1 cellular context compared by ENCODE assay signal in genomic region chr1:92298573-92299476, GRCh38.
TF ChIP-seq lines count a peak whose summit lies in the region.

A gene with protein sequence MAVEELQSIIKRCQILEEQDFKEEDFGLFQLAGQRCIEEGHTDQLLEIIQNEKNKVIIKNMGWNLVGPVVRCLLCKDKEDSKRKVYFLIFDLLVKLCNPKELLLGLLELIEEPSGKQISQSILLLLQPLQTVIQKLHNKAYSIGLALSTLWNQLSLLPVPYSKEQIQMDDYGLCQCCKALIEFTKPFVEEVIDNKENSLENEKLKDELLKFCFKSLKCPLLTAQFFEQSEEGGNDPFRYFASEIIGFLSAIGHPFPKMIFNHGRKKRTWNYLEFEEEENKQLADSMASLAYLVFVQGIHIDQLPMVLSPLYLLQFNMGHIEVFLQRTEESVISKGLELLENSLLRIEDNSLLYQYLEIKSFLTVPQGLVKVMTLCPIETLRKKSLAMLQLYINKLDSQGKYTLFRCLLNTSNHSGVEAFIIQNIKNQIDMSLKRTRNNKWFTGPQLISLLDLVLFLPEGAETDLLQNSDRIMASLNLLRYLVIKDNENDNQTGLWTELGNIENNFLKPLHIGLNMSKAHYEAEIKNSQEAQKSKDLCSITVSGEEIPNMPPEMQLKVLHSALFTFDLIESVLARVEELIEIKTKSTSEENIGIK (minus strand): TSS chr1:92298987. CDS start chr1:92297999, 988 bp downstream.
Gene RPAP2, plus strand, starts transcription at chr1:92299059. Its CDS starts 15 bp downstream, at chr1:92299074.

TF ChIP-seq in HepG2, 621 proteins besides CTCF, POLR2A, EP300 and RAD21 (continued from another document and continues in another):
- TF ChIP-seq, protein P1, sequence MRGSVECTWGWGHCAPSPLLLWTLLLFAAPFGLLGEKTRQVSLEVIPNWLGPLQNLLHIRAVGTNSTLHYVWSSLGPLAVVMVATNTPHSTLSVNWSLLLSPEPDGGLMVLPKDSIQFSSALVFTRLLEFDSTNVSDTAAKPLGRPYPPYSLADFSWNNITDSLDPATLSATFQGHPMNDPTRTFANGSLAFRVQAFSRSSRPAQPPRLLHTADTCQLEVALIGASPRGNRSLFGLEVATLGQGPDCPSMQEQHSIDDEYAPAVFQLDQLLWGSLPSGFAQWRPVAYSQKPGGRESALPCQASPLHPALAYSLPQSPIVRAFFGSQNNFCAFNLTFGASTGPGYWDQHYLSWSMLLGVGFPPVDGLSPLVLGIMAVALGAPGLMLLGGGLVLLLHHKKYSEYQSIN (CRISPR knock-in tag; IDR thresholded peaks at IDR 0.05; ENCODE audit: borderline replicate concordance): no peak; the same call in 1 of the 2 replicates
- TF ChIP-seq ZNF652 (CRISPR knock-in tag; IDR thresholded peaks at IDR 0.05; ENCODE audit: borderline replicate concordance, low read depth) (no peak), ARID3A (IDR thresholded peaks at IDR 0.05; ENCODE audit: low read depth, low read length) (no peak), DR1 (CRISPR knock-in tag; IDR thresholded peaks at IDR 0.05) (peak; percentile 86), ZNF558 (CRISPR knock-in tag; IDR thresholded peaks at IDR 0.05; ENCODE audit: borderline replicate concordance) (no peak), BCLAF1 (IDR thresholded peaks at IDR 0.05) (no peak), ZNF30 (CRISPR knock-in tag; IDR thresholded peaks at IDR 0.05) (no peak), ZFAT (CRISPR knock-in tag; conservative IDR thresholded peaks at IDR 0.05) (no peak), GTF2F1 (IDR thresholded peaks at IDR 0.05; ENCODE audit: low read length) (no peak), KDM2A (CRISPR knock-in tag; IDR thresholded peaks at IDR 0.05; ENCODE audit: borderline replicate concordance, low read depth) (peak; percentile 76), SP140L (CRISPR knock-in tag; IDR thresholded peaks at IDR 0.05; ENCODE audit: borderline replicate concordance) (no peak), DRAP1 (CRISPR knock-in tag; IDR thresholded peaks at IDR 0.05) (peak; percentile 92), MLLT10 (CRISPR knock-in tag; IDR thresholded peaks at IDR 0.05) (no peak), PRMT3 (CRISPR knock-in tag; IDR thresholded peaks at IDR 0.05; ENCODE audit: borderline replicate concordance, low read depth) (no peak), ZSCAN20 (CRISPR knock-in tag; IDR thresholded peaks at IDR 0.05; ENCODE audit: borderline replicate concordance) (no peak), ZNF333 (CRISPR knock-in tag; IDR thresholded peaks at IDR 0.05; ENCODE audit: borderline replicate concordance) (no peak), HIVEP1 (CRISPR knock-in tag; IDR thresholded peaks at IDR 0.05) (peak; percentile 80), ZNF75D (CRISPR knock-in tag; IDR thresholded peaks at IDR 0.05; ENCODE audit: borderline replicate concordance) (no peak), ZNF672 (CRISPR knock-in tag; IDR thresholded peaks at IDR 0.05) (no peak), ZBTB38 (CRISPR knock-in tag; IDR thresholded peaks at IDR 0.05) (peak; percentile 51; the same call in 1 of the 2 replicates), TCF7L2 (IDR thresholded peaks at IDR 0.05; ENCODE audit: low read depth, low read length) (no peak), TEAD2 (CRISPR knock-in tag; IDR thresholded peaks at IDR 0.05) (no peak), ZFP41 (CRISPR knock-in tag; IDR thresholded peaks at IDR 0.05; ENCODE audit: borderline replicate concordance) (no peak), NR2F1 (CRISPR knock-in tag; IDR thresholded peaks at IDR 0.05) (no peak), HDAC2 (CRISPR knock-in tag; IDR thresholded peaks at IDR 0.05) (peak; percentile 28; the same call in 1 of the 2 replicates), THAP8 (CRISPR knock-in tag; IDR thresholded peaks at IDR 0.05; ENCODE audit: borderline replicate concordance) (no peak; the same call in 1 of the 2 replicates), ZNF616 (CRISPR knock-in tag; IDR thresholded peaks at IDR 0.05; ENCODE audit: low read depth) (no peak), ZNF17 (CRISPR knock-in tag; IDR thresholded peaks at IDR 0.05) (no peak), ARID5B (CRISPR knock-in tag; IDR thresholded peaks at IDR 0.05) (peak; percentile 35; the same call in 1 of the 2 replicates), ZC3H13 (CRISPR knock-in tag; IDR thresholded peaks at IDR 0.05) (0 out of 2 replicates have a peak, but pooled peaks have one; percentile 36), TARDBP (CRISPR knock-in tag; IDR thresholded peaks at IDR 0.05) (peak; percentile 36), ZNF367 (CRISPR knock-in tag; IDR thresholded peaks at IDR 0.05; ENCODE audit: borderline replicate concordance) (no peak), MBNL3 (CRISPR knock-in tag; conservative IDR thresholded peaks at IDR 0.05) (no peak), ZNF292 (CRISPR knock-in tag; IDR thresholded peaks at IDR 0.05; ENCODE audit: borderline replicate concordance, low read depth) (peak; percentile 80; the same call in 1 of the 2 replicates), BATF2 (CRISPR knock-in tag; IDR thresholded peaks at IDR 0.05) (no peak)
- TF ChIP-seq, protein P2, sequence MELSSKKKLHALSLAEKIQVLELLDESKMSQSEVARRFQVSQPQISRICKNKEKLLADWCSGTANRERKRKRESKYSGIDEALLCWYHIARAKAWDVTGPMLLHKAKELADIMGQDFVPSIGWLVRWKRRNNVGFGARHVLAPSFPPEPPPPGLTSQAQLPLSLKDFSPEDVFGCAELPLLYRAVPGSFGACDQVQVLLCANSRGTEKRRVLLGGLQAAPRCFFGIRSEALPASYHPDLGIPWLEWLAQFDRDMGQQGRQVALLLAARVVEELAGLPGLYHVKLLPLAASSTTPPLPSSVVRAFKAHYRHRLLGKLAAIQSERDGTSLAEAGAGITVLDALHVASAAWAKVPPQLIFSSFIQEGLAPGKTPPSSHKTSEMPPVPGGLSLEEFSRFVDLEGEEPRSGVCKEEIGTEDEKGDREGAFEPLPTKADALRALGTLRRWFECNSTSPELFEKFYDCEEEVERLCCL (CRISPR knock-in tag; IDR thresholded peaks at IDR 0.05; ENCODE audit: borderline replicate concordance): 0 out of 2 replicates have a peak, but pooled peaks have one; percentile 8
- TF ChIP-seq, protein P3, sequence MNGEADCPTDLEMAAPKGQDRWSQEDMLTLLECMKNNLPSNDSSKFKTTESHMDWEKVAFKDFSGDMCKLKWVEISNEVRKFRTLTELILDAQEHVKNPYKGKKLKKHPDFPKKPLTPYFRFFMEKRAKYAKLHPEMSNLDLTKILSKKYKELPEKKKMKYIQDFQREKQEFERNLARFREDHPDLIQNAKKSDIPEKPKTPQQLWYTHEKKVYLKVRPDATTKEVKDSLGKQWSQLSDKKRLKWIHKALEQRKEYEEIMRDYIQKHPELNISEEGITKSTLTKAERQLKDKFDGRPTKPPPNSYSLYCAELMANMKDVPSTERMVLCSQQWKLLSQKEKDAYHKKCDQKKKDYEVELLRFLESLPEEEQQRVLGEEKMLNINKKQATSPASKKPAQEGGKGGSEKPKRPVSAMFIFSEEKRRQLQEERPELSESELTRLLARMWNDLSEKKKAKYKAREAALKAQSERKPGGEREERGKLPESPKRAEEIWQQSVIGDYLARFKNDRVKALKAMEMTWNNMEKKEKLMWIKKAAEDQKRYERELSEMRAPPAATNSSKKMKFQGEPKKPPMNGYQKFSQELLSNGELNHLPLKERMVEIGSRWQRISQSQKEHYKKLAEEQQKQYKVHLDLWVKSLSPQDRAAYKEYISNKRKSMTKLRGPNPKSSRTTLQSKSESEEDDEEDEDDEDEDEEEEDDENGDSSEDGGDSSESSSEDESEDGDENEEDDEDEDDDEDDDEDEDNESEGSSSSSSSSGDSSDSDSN (CRISPR knock-in tag; IDR thresholded peaks at IDR 0.05): peak; percentile 97
- TF ChIP-seq, protein P4, sequence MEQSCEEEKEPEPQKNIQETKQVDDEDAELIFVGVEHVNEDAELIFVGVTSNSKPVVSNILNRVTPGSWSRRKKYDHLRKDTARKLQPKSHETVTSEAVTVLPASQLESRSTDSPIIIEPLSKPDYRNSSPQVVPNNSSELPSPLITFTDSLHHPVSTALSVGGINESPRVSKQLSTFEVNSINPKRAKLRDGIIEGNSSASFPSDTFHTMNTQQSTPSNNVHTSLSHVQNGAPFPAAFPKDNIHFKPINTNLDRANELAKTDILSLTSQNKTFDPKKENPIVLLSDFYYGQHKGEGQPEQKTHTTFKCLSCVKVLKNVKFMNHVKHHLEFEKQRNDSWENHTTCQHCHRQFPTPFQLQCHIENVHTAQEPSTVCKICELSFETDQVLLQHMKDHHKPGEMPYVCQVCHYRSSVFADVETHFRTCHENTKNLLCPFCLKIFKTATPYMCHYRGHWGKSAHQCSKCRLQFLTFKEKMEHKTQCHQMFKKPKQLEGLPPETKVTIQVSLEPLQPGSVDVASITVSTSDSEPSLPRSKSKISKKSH (CRISPR knock-in tag; IDR thresholded peaks at IDR 0.05; ENCODE audit: borderline replicate concordance): peak; percentile 79; the same call in 1 of the 2 replicates
- TF ChIP-seq, protein P5, sequence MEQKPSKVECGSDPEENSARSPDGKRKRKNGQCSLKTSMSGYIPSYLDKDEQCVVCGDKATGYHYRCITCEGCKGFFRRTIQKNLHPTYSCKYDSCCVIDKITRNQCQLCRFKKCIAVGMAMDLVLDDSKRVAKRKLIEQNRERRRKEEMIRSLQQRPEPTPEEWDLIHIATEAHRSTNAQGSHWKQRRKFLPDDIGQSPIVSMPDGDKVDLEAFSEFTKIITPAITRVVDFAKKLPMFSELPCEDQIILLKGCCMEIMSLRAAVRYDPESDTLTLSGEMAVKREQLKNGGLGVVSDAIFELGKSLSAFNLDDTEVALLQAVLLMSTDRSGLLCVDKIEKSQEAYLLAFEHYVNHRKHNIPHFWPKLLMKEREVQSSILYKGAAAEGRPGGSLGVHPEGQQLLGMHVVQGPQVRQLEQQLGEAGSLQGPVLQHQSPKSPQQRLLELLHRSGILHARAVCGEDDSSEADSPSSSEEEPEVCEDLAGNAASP (CRISPR knock-in tag; IDR thresholded peaks at IDR 0.05; ENCODE audit: borderline replicate concordance): peak; percentile 53; the same call in 1 of the 2 replicates
